In genomic region chr1:178575611-178576331, GRCh38 we compare ENCODE assay signal across 11 cellular contexts.
DNase-seq lines count a peak whose midpoint lies in the region; ATAC-seq, FAIRE-seq and TF ChIP-seq lines count a peak whose summit lies in the region.
"Had no signal": no experiment of that assay in that cellular context is flagged by ENCODE, and none has a peak within 500 bp of the region (broad histone marks: within the 10 kb centered on the region; RNA-seq: fewer than 3 reads in every experiment).

No MANE protein-coding gene starts in this region.

- H3K36me3 Mint-ChIP-seq in HFFc6 (ENCODE audit: low read depth): no peaks in the 10 kb centered on the region
- H3K36me3 Mint-ChIP-seq: natural killer cell had no signal

- peaks cover 15% of the 10 kb centered on the region for H3K4me1 Mint-ChIP-seq in HFFc6 (ENCODE audit: low read depth)
- H3K4me1 Mint-ChIP-seq: natural killer cell had no signal

- TF ChIP-seq POLR2A in GM12891 (IDR thresholded peaks at IDR 0.05; ENCODE audit: low read depth, low read length): no peak

- ATAC-seq in HG03139 (IDR thresholded peaks at IDR 0.05; ENCODE audit: unreplicated experiment) (no peak), GM21786 (IDR thresholded peaks at IDR 0.05; ENCODE audit: unreplicated experiment) (no peak)
- ATAC-seq: natural killer cell had no signal

- no peak for TF ChIP-seq CTCF in HFFc6 (IDR thresholded peaks at IDR 0.05)

- no peaks in the 10 kb centered on the region for H3K9me3 Mint-ChIP-seq in HFFc6
- H3K9me3 Mint-ChIP-seq: activated T-helper 1 cell treated with anti-CD3 and anti-CD28 coated beads, Interleukin-12 subunit alpha, Interleukin-12 subunit beta, Interleukin-2, Interleukin-4 antibody, amounts not matched to agents 30 ng/mL and 10 ng/mL and 1 ng/mL, durations not matched to agents 14 hours and 24 hours and 36 hours; natural killer cell had no signal

- H3K27ac Mint-ChIP-seq in HFFc6: peak overlapping the region; percentile 29; the same call in 1 of the 2 replicates
- H3K27ac Mint-ChIP-seq: activated T-helper 1 cell treated with anti-CD3 and anti-CD28 coated beads, Interleukin-12 subunit alpha, Interleukin-12 subunit beta, Interleukin-2, Interleukin-4 antibody, amounts not matched to agents 30 ng/mL and 10 ng/mL and 1 ng/mL, durations not matched to agents 14 hours and 24 hours and 36 hours had no signal

- H3K27me3 Mint-ChIP-seq in HFFc6 (ENCODE audit: insufficient read depth): no peaks in the 10 kb centered on the region; the same call in 1 of the 2 replicates

- DNase-seq in GM12891 (ENCODE audit: insufficient read length, low spot score): no peak
- peak; percentile 4 for DNase-seq in HFFc6
- peak; percentile 98 for DNase-seq in NCI-H526 treated with DMSO at 0.1 percent for 48 hours (lab: John Stamatoyannopoulos, UW)
- DNase-seq in inferior parietal cortex (ENCODE audit: extremely low spot score): peak; percentile 8
- no peak for DNase-seq in NCI-H82 (lab: John Stamatoyannopoulos, UW)
- no peak for DNase-seq in NCI-H2029 treated with DMSO at 0.1 percent for 48 hours (lab: John Stamatoyannopoulos, UW)
- DNase-seq: natural killer cell, NCI-H1105 had no signal

- no peak overlapping the region for H3K4me3 Mint-ChIP-seq in HFFc6
- H3K4me3 Mint-ChIP-seq: activated T-helper 1 cell treated with anti-CD3 and anti-CD28 coated beads, Interleukin-12 subunit alpha, Interleukin-12 subunit beta, Interleukin-2, Interleukin-4 antibody, amounts not matched to agents 30 ng/mL and 10 ng/mL and 1 ng/mL, durations not matched to agents 14 hours and 24 hours and 36 hours; natural killer cell had no signal

- FAIRE-seq in GM12891 (lab: Jason Lieb, UNC): peak; percentile 26

TF ChIP-seq in GM12891, 5 proteins besides CTCF, POLR2A, EP300 and RAD21:
- TF ChIP-seq POU2F2 (IDR thresholded peaks at IDR 0.05; ENCODE audit: low read depth, low read length): peak; percentile 89; the same call in 1 of the 2 replicates
- no peak for TF ChIP-seq PAX5 (IDR thresholded peaks at IDR 0.05; ENCODE audit: insufficient read depth, low read length, severe bottlenecking)

Comparison
In these comparisons a context has a peak if more than half of its experiments do, and no peak if none do; other contexts are left out.
1. DNase-seq: peak in HFFc6 (single experiment), NCI-H526 treated with DMSO at 0.1 percent for 48 hours (single experiment) and inferior parietal cortex (single experiment); none in GM12891 (single experiment), NCI-H82 (single experiment) and NCI-H2029 treated with DMSO at 0.1 percent for 48 hours (single experiment).